30 cellular contexts compared by ENCODE assay signal in the genomic region with DNA sequence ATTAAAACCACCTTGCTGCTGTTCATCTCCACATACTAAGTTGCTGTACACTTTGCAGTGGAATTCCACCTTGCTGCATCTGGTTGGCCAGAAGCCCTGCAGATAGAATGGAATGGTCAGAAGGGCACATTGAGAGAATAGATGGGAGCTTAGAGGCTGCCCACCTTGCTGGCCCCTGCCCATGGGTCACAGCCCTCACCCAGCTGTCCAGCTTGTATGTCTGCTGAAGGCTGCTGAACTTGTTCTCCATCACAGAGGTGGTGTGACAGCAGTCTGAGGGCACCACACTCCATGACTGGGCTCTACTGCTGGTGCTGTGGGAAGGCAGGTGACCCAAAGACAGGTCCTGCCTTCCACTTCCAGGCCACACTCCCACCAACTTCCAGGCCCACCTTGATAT.
A peak's percentile ranks its signal among the peaks of the same experiment; 100 is the strongest.
DNase-seq lines count a peak whose midpoint lies in the region; ATAC-seq, FAIRE-seq and TF ChIP-seq lines count a peak whose summit lies in the region.
"Had no signal": no experiment of that assay in that cellular context is flagged by ENCODE, and none has a peak within 500 bp of the region (broad histone marks: within the 10 kb centered on the region; RNA-seq: fewer than 3 reads in every experiment).

No MANE protein-coding gene starts in this region.

- H3K9me3 ChIP-seq in spleen: peaks cover 0 to 46% (median 29%) of the 10 kb centered on the region in 8 donors
- peaks cover 0 to 44% (median 0%) of the 10 kb centered on the region in 11 donors for H3K9me3 ChIP-seq in heart right ventricle
- H3K9me3 ChIP-seq: A549; BE2C; BLaER1; BLaER1 treated with 17β-estradiol and CSF1 and Interleukin-3, amounts not matched to agents 10 nM and 100 nM; Caco-2 had no signal

- peak; percentile 13 for FAIRE-seq in bronchial epithelial cell (lab: Jason Lieb, UNC)
- FAIRE-seq: A549, D721Med had no signal

- H3K36me3 ChIP-seq in bronchial epithelial cell (ENCODE audit: control insufficient read depth, insufficient read depth, low read length): no peaks in the 10 kb centered on the region
- no peaks in the 10 kb centered on the region for H3K36me3 ChIP-seq in spleen
- no peaks in the 10 kb centered on the region for H3K36me3 ChIP-seq in heart right ventricle
- H3K36me3 ChIP-seq: BE2C; BLaER1; BLaER1 treated with 17β-estradiol and CSF1 and Interleukin-3, amounts not matched to agents 10 nM and 100 nM had no signal

- DNase-seq in bronchial epithelial cell (ENCODE audit: low read depth) (no peak), spleen (peak; percentile 56), heart right ventricle (no peak), GDM1 (lab: John Stamatoyannopoulos, UW) (no peak)
- DNase-seq: 8988T; ACHN; AML-193; BE2C; C1 segment of cervical spinal cord; Caco-2; Calu3; CD4-positive, alpha-beta memory T cell; CD4-positive, alpha-beta T cell; CD4-positive, CD25-positive, alpha-beta regulatory T cell; CD8-positive, alpha-beta memory T cell; CD8-positive, alpha-beta T cell; COR-L47; DMS 273 treated with DMSO at 0.1 percent for 48 hours; DMS153; DMS53; DMS79; DMS79 treated with DMSO at 0.1 percent for 48 hours; DND-41; EL had no signal

- no peak overlapping the region for H3K27ac ChIP-seq in spleen
- no peak overlapping the region for H3K27ac ChIP-seq in heart right ventricle
- H3K27ac ChIP-seq: 22Rv1; A549; BLaER1; BLaER1 treated with 17β-estradiol and CSF1 and Interleukin-3, amounts not matched to agents 10 nM and 100 nM; C4-2B had no signal

- intact Hi-C loops in spleen (cut with DNase I; ENCODE audit: low total_unique reads) (no loop called here), heart right ventricle (cut with DNase I) (no loop called here)

- ATAC-seq in heart right ventricle: no peak
- ATAC-seq: A549; CD8-positive, alpha-beta T cell had no signal

- no peak for TF ChIP-seq POLR2A in spleen (IDR thresholded peaks at IDR 0.05)

- H3K27me3 ChIP-seq in bronchial epithelial cell (ENCODE audit: control insufficient read depth, insufficient read depth, low read length): no peaks in the 10 kb centered on the region
- H3K27me3 ChIP-seq in spleen (replicated peaks in 1 of 7): no peaks in the 10 kb centered on the region
- H3K27me3 ChIP-seq in heart right ventricle: no peaks in the 10 kb centered on the region
- H3K27me3 ChIP-seq: BE2C; BLaER1; BLaER1 treated with 17β-estradiol and CSF1 and Interleukin-3, amounts not matched to agents 10 nM and 100 nM had no signal

- H3K4me1 ChIP-seq in spleen: no peaks in the 10 kb centered on the region
- H3K4me1 ChIP-seq in heart right ventricle: no peaks in the 10 kb centered on the region
- H3K4me1 ChIP-seq: A549, BE2C, Caco-2 had no signal

- H3K4me3 ChIP-seq in bronchial epithelial cell (ENCODE audit: low read depth, low read length): no peak overlapping the region
- H3K4me3 ChIP-seq in spleen: no peak overlapping the region
- no peak overlapping the region for H3K4me3 ChIP-seq in heart right ventricle
- H3K4me3 ChIP-seq: A549; BLaER1; BLaER1 treated with 17β-estradiol and CSF1 and Interleukin-3, amounts not matched to agents 10 nM and 100 nM had no signal

- no peak for TF ChIP-seq CTCF in bronchial epithelial cell (IDR thresholded peaks at IDR 0.05; ENCODE audit: insufficient read depth, low read length, severe bottlenecking)
- TF ChIP-seq CTCF in spleen (IDR thresholded peaks at IDR 0.05 in 8 of 11, conservative IDR thresholded peaks at IDR 0.05 in 3 of 11): no peak
- no peak for TF ChIP-seq CTCF in heart right ventricle (IDR thresholded peaks at IDR 0.05)
